ENCODE assay signal across 8 cellular contexts in the genomic region with DNA sequence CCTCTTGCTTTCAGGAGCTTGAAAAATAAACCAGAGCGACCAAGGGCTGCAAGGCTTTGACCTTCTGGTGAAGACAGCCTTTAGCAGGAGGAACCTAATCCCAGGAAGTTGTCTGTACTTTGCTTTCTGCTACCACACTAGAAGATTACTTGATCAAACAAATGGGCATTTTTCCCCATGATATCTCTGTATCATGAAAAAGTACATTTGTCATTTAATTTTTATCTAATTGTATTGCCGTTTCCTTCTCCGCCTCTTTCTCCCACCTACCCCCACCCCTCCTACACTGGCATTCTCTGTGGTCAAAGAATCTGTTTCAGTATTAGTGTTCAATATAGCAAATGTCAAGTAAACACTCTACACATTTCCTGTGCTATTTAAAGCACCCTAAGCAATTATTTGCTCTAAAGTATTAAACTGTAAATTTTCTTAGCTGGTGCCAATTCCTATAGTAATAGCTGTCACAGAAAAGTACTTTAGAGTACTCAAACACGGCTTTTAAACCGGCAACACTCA. TPM values are rescaled to one million over a fixed set of nuclear protein-coding genes. Genes with fewer than 3 reads are reported as not detected.
DNase-seq lines count a peak whose midpoint lies in the region; ATAC-seq and TF ChIP-seq lines count a peak whose summit lies in the region.

No MANE protein-coding gene starts in this region.

- no peaks in the 10 kb centered on the region for H3K79me1 ChIP-seq in H9 (ENCODE audit: insufficient read depth, low read depth, low read length, poor library complexity, severe bottlenecking)

- no peaks in the 10 kb centered on the region for H3K27me3 ChIP-seq in H9 (ENCODE audit: insufficient read depth, low read length)
- H3K27me3 ChIP-seq in A673 (replicated peaks; ENCODE audit: insufficient read depth, low read depth, low read length, poor library complexity), result no peaks in the 10 kb centered on the region

- no peaks in the 10 kb centered on the region for H3K23me2 ChIP-seq in H9 (ENCODE audit: insufficient read length, low read depth, low read length, poor library complexity, severe bottlenecking)

- H3K9me3 Mint-ChIP-seq in central memory CD8-positive, alpha-beta T cell, result no peaks in the 10 kb centered on the region
- no peaks in the 10 kb centered on the region for H3K9me3 Mint-ChIP-seq in H9

- POLR2A ChIA-PET in A673 (lab: Charles Lee; ENCODE audit: low non-redundant PET), result no interaction called here

- peaks cover 24% of the 10 kb centered on the region for H3K36me3 Mint-ChIP-seq in central memory CD8-positive, alpha-beta T cell (ENCODE audit: insufficient read depth)
- no peaks in the 10 kb centered on the region for H3K36me3 Mint-ChIP-seq in H9 (ENCODE audit: insufficient read depth in 1 of 3, low read depth in 3 of 3)

- H3K4me1 ChIP-seq in H9 (ENCODE audit: insufficient read depth, low read length) (no peaks in the 10 kb centered on the region), A673 (ENCODE audit: insufficient read depth, low read length, poor library complexity, severe bottlenecking) (peaks cover 62% of the 10 kb centered on the region)

- no peak overlapping the region for H4K91ac ChIP-seq in H9 (ENCODE audit: insufficient read length, low read depth, low read length)

- no peak overlapping the region for H4K5ac ChIP-seq in H9 (ENCODE audit: insufficient read length, low read depth, low read length)

- H3K9me3 ChIP-seq in H9 (ENCODE audit: control insufficient read depth, low read depth, low read length) (no peaks in the 10 kb centered on the region), A673 (ENCODE audit: low read depth, low read length, poor library complexity, severe bottlenecking) (no peaks in the 10 kb centered on the region)

- no peak overlapping the region for H2AFZ ChIP-seq in H9 (ENCODE audit: low read length)

- no peak overlapping the region for H2BK15ac ChIP-seq in H9 (ENCODE audit: low read depth, low read length)

- H2BK5ac ChIP-seq in H9 (ENCODE audit: insufficient read length, low read length), result no peak overlapping the region

- no peak overlapping the region for H3K9ac ChIP-seq in H9 (ENCODE audit: extremely low read depth, insufficient read length, low read length)

- H2BK20ac ChIP-seq in H9 (ENCODE audit: low read depth, low read length, poor library complexity, severe bottlenecking), result no peak overlapping the region

- no peaks in the 10 kb centered on the region for H4K20me1 ChIP-seq in H9 (ENCODE audit: control insufficient read depth, insufficient read depth, insufficient read length)

- DNase-seq in central memory CD8-positive, alpha-beta T cell (ENCODE audit: low spot score in 2 of 2), result no peak
- DNase-seq in H9 (no peak), NCI-H187 (lab: John Stamatoyannopoulos, UW) (no peak), A673 (ENCODE audit: low spot score) (no peak), LoVo (ENCODE audit: low spot score) (no peak)

- H3K27ac ChIP-seq in H9 (ENCODE audit: insufficient read length, low read depth, low read length) (no peak overlapping the region), A673 (ENCODE audit: low read depth, low read length, poor library complexity, severe bottlenecking) (no peak overlapping the region)

- ATAC-seq in GM21360 (IDR thresholded peaks at IDR 0.05; ENCODE audit: unreplicated experiment) (peak; percentile 94), HG03558 (IDR thresholded peaks at IDR 0.05; ENCODE audit: extremely low read depth, unreplicated experiment) (peak; percentile 94)
- ATAC-seq in central memory CD8-positive, alpha-beta T cell (replicated peaks; ENCODE audit: extremely low read depth, poor library complexity, severe bottlenecking), result peak; percentile 78

- no peaks in the 10 kb centered on the region for H3K27me3 Mint-ChIP-seq in central memory CD8-positive, alpha-beta T cell
- no peaks in the 10 kb centered on the region for H3K27me3 Mint-ChIP-seq in H9 (ENCODE audit: low read depth)

- H3K18ac ChIP-seq in H9 (ENCODE audit: insufficient read length, low read depth, low read length), result no peak overlapping the region

- H3K36me3 ChIP-seq in A673 (ENCODE audit: insufficient read depth, low read length, poor library complexity, severe bottlenecking), result no peaks in the 10 kb centered on the region

- H2BK12ac ChIP-seq in H9 (ENCODE audit: insufficient read length, low read depth, low read length), result no peak overlapping the region

- TF ChIP-seq CTCF in H9 (conservative IDR thresholded peaks at IDR 0.05) (no peak), A673 (conservative IDR thresholded peaks at IDR 0.05; ENCODE audit: low read depth, low read length) (no peak)

- H3K4ac ChIP-seq in H9 (ENCODE audit: low read depth, low read length), result no peak overlapping the region

- no peaks in the 10 kb centered on the region for H3K79me2 ChIP-seq in H9 (ENCODE audit: insufficient read depth, low read length)

- H3K14ac ChIP-seq in H9 (ENCODE audit: insufficient read depth, low read length), result no peak overlapping the region

- no peak overlapping the region for H3K23ac ChIP-seq in H9 (ENCODE audit: insufficient read length, low read depth, low read length)

- no peak overlapping the region for H4K8ac ChIP-seq in H9 (replicated peaks; ENCODE audit: insufficient read length, low read depth, low read length)

- H3K4me2 ChIP-seq in H9 (ENCODE audit: insufficient read depth, insufficient read length, low read length), result no peak overlapping the region

- no peak overlapping the region for H2AK5ac ChIP-seq in H9 (ENCODE audit: insufficient read length, low read length)

- H2BK120ac ChIP-seq in H9 (ENCODE audit: low read depth, low read length, poor library complexity, severe bottlenecking), result no peak overlapping the region

- CTCF ChIA-PET in A673 (lab: Charles Lee), result no interaction called here

- H3K4me3 Mint-ChIP-seq in central memory CD8-positive, alpha-beta T cell, result peak overlapping the region; percentile 68
- H3K4me3 Mint-ChIP-seq in H9, result no peak overlapping the region

- peak overlapping the region; percentile 83 for H3K27ac Mint-ChIP-seq in central memory CD8-positive, alpha-beta T cell (ENCODE audit: low read depth)
- H3K27ac Mint-ChIP-seq in H9, result no peak overlapping the region

- no peak overlapping the region for H3T11ph ChIP-seq in H9 (ENCODE audit: low read length)

- no TSS peak for BruUV-seq in A673 (replicated peaks; lab: Mats Ljungman, UMichigan)

- peaks cover 58% of the 10 kb centered on the region for H3K4me1 Mint-ChIP-seq in central memory CD8-positive, alpha-beta T cell
- H3K4me1 Mint-ChIP-seq in H9, result peaks cover 5 to 8% of the 10 kb centered on the region in 2 experiments; a peak in 3 of 4 replicates

- intact Hi-C loops in A673 (cut with micrococcal nuclease; ENCODE audit: unreplicated experiment), result no loop called here

- H3K4me3 ChIP-seq in GM08714 (ENCODE audit: low read length), result peak overlapping the region; percentile 51; the same call in 1 of the 2 replicates
- H3K4me3 ChIP-seq in A673 (ENCODE audit: low read depth, low read length, poor library complexity, severe bottlenecking), result no peak overlapping the region

- H3K56ac ChIP-seq in H9 (ENCODE audit: insufficient read length, low read depth, low read length), result no peak overlapping the region

- WGBS in H9 (ENCODE audit: extremely low coverage, insufficient read length, low lambda C conversion rate), result no CpG with 5 or more reads among the region's 5 CpGs

RNA-seq across cellular contexts. Expression of a gene that starts 29.7 kb away (rescaled TPM):
- total RNA-seq in H9 (2021) (3.0 and 5.6 TPM in 2 replicates), A673 (2021) (25.6 and 25.7 TPM in 2 replicates)
